Comparison of ENCODE assay signal across 19 cellular contexts in the genomic region with DNA sequence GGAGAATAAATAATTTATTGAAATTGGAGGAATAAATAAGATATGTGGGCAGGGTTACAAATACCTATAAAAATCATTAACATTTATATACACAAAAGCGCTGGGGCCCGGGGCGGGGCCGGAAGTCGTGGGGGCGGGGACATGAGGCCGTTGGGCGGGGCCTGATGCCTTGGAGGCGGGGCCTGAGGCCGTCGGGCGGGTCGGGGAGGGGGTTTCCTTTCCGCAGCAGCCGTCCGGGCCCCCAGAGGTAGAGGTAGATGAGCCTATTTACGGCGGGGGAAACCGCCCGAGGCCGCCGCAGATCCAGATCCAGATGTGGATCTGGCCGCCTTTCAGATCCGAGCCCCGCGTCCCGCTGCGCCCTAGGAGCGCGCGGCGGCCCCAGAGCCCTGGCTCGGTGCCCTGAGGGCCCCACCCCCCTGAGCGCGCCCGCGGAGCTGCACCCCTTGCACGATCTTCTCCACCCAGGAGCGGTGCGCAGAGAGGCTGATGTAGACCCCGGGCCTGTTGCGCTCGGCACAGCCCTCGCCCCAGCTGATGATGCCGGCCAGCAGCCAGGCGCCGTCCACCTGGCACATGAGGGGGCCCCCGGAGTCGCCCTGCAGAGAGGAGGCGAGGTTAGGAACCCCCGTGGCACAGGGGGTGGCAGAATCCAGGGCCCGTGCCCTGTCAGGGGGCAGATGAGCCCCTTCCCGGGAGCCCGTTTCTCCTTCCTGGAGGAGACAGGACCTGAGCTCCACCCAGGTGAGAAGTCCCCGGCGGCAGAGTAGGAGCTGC. TPM values are rescaled to one million over a fixed set of nuclear protein-coding genes. Genes with fewer than 3 reads are reported as not detected.
DNase-seq lines count a peak whose midpoint lies in the region; ATAC-seq, FAIRE-seq and TF ChIP-seq lines count a peak whose summit lies in the region.
"Had no signal": no experiment of that assay in that cellular context is flagged by ENCODE, and none has a peak within 500 bp of the region (broad histone marks: within the 10 kb centered on the region; RNA-seq: fewer than 3 reads in every experiment).

No MANE protein-coding gene starts in this region.

- H2AK9ac ChIP-seq in IMR-90 (replicated peaks; ENCODE audit: low read depth, low read length, poor library complexity) = peak overlapping the region; percentile 50

- no peak for ATAC-seq in IMR-90 (ENCODE audit: low read depth)
- ATAC-seq in activated naive CD8-positive, alpha-beta T cell treated with anti-CD3 and anti-CD28 coated beads, Interleukin-2, amount 50 U/mL, for 24 hours = no peak
- ATAC-seq: GM23338, PC-3 had no signal

- H3K27me3 Mint-ChIP-seq in activated naive CD8-positive, alpha-beta T cell treated with anti-CD3 and anti-CD28 coated beads, Interleukin-2, amount 50 U/mL, for 24 hours = peaks cover 10% of the 10 kb centered on the region
- peaks cover 22% of the 10 kb centered on the region for H3K27me3 Mint-ChIP-seq in type B pancreatic cell

- peaks cover 3% of the 10 kb centered on the region for H3K36me3 Mint-ChIP-seq in activated naive CD8-positive, alpha-beta T cell treated with anti-CD3 and anti-CD28 coated beads, Interleukin-2, amount 50 U/mL, for 24 hours (ENCODE audit: low read depth)
- H3K36me3 Mint-ChIP-seq in type B pancreatic cell = peaks cover 9% of the 10 kb centered on the region

- H4K20me1 ChIP-seq in IMR-90 (ENCODE audit: insufficient read depth, low read length) = no peaks in the 10 kb centered on the region

- peak; percentile 10 for DNase-seq in D721Med (ENCODE audit: insufficient read length, low spot score)
- no peak for DNase-seq in IMR-90
- DNase-seq in fibroblast of villous mesenchyme (ENCODE audit: low read depth) = no peak
- DNase-seq in spleen = peak; percentile 39
- no peak for DNase-seq in RCC 7860 (ENCODE audit: low spot score)
- no peak for DNase-seq in activated naive CD8-positive, alpha-beta T cell treated with anti-CD3 and anti-CD28 coated beads, Interleukin-2, amount 50 U/mL, for 24 hours
- no peak for DNase-seq in type B pancreatic cell (ENCODE audit: extremely low spot score, unreplicated experiment)
- DNase-seq: ACHN, AML-193, GF-D8, NCI-H1092 treated with DMSO at 0.1 percent for 48 hours, NCI-H2227 treated with DMSO at 0.1 percent for 48 hours, NCI-H510A treated with DMSO at 0.1 percent for 48 hours, PC-3 had no signal

- no peak overlapping the region for H3K4me3 Mint-ChIP-seq in activated naive CD8-positive, alpha-beta T cell treated with anti-CD3 and anti-CD28 coated beads, Interleukin-2, amount 50 U/mL, for 24 hours
- H3K4me3 Mint-ChIP-seq in type B pancreatic cell = no peak overlapping the region
- H3K4me3 Mint-ChIP-seq: CD14-positive monocyte, GM23338 had no signal

- no peak overlapping the region for H2BK20ac ChIP-seq in IMR-90 (ENCODE audit: low read depth, low read length)

- H3K9me3 Mint-ChIP-seq in activated naive CD8-positive, alpha-beta T cell treated with anti-CD3 and anti-CD28 coated beads, Interleukin-2, amount 50 U/mL, for 24 hours = peaks cover 10% of the 10 kb centered on the region
- H3K9me3 Mint-ChIP-seq in type B pancreatic cell = peaks cover 5% of the 10 kb centered on the region

- H3K36me3 ChIP-seq in IMR-90 (ENCODE audit: control insufficient read depth, insufficient read depth, low read length) (no peaks in the 10 kb centered on the region), spleen (no peaks in the 10 kb centered on the region)
- H3K36me3 ChIP-seq: SJSA1 had no signal

- no peaks in the 10 kb centered on the region for H3K79me1 ChIP-seq in IMR-90 (ENCODE audit: low read depth in 1 of 2, low read length in 2 of 2)

- H3K14ac ChIP-seq in IMR-90 (replicated peaks; ENCODE audit: low read depth, low read length) = no peak overlapping the region

- H4K8ac ChIP-seq in IMR-90 (ENCODE audit: low read depth in 2 of 2, low read length in 2 of 2) = no peak overlapping the region

- no peak overlapping the region for H3K18ac ChIP-seq in IMR-90 (ENCODE audit: low read depth, low read length)

- no peak overlapping the region for H3K4me2 ChIP-seq in IMR-90 (ENCODE audit: low read depth, low read length)
- H3K4me2 ChIP-seq: GM23338 had no signal

- no peak overlapping the region for H3K27ac Mint-ChIP-seq in activated naive CD8-positive, alpha-beta T cell treated with anti-CD3 and anti-CD28 coated beads, Interleukin-2, amount 50 U/mL, for 24 hours
- no peak overlapping the region for H3K27ac Mint-ChIP-seq in type B pancreatic cell
- H3K27ac Mint-ChIP-seq: CD14-positive monocyte, GM23338 had no signal

- H2AK5ac ChIP-seq in IMR-90 (ENCODE audit: low read depth, low read length) = no peak overlapping the region

- in situ Hi-C loops in IMR-90 (cut with MboI; ENCODE audit: low sequenced_read_pairs) = no loop called here

- peak overlapping the region; percentile 49 for H2AFZ ChIP-seq in IMR-90 (replicated peaks; ENCODE audit: low read length, poor library complexity)
- H2AFZ ChIP-seq: GM23338 had no signal

- H3K4ac ChIP-seq in IMR-90 (ENCODE audit: low read depth, low read length) = no peak overlapping the region

- no peaks in the 10 kb centered on the region for H3K9me1 ChIP-seq in IMR-90 (ENCODE audit: insufficient read depth, low read length)

- no peak for TF ChIP-seq RAD21 in IMR-90 (IDR thresholded peaks at IDR 0.05; ENCODE audit: low read length)

- CTCF ChIA-PET in IMR-90 (lab: Yijun Ruan, JAX) = interaction anchor here (1.2 kb wide), 1 partner anchor 15 kb away, joined by 3 read pairs; no protein-coding TSS in a partner anchor

- TF ChIP-seq CTCF in D721Med (IDR thresholded peaks at IDR 0.05; ENCODE audit: insufficient read depth, missing control alignments) (no peak), IMR-90 (conservative IDR thresholded peaks at IDR 0.05; ENCODE audit: low read depth, low read length) (no peak), fibroblast of villous mesenchyme (IDR thresholded peaks at IDR 0.05; ENCODE audit: insufficient read depth, low read depth, low read length) (no peak), spleen (IDR thresholded peaks at IDR 0.05 in 8 of 11, conservative IDR thresholded peaks at IDR 0.05 in 3 of 11) (no peak), type B pancreatic cell (conservative IDR thresholded peaks at IDR 0.05) (no peak)

- dilution Hi-C loops in IMR-90 (cut with HindIII; ENCODE audit: low sequenced_read_pairs, unreplicated experiment) = no loop called here

- H4K91ac ChIP-seq in IMR-90 (ENCODE audit: insufficient read depth, low read depth, low read length) = no peak overlapping the region

- H3K4me1 ChIP-seq in IMR-90 (ENCODE audit: control insufficient read depth, insufficient read depth, low read length) = 0 out of 2 replicates have a peak, but pooled peaks cover 2% of the 10 kb centered on the region
- peaks cover 0 to 8% (median 6%) of the 10 kb centered on the region in 6 donors for H3K4me1 ChIP-seq in spleen

- POLR2A ChIA-PET in IMR-90 (lab: Charles Lee; ENCODE audit: unreplicated experiment) = no interaction called here

- H3K4me1 Mint-ChIP-seq in activated naive CD8-positive, alpha-beta T cell treated with anti-CD3 and anti-CD28 coated beads, Interleukin-2, amount 50 U/mL, for 24 hours = peaks cover 5% of the 10 kb centered on the region
- no peaks in the 10 kb centered on the region for H3K4me1 Mint-ChIP-seq in type B pancreatic cell (ENCODE audit: unreplicated experiment)

- intact Hi-C loops in IMR-90 (cut with micrococcal nuclease) (no loop called here), spleen (cut with DNase I; ENCODE audit: low total_unique reads) (no loop called here)

- H4K5ac ChIP-seq in IMR-90 (ENCODE audit: low read depth, low read length) = no peak overlapping the region

- H2BK120ac ChIP-seq in IMR-90 (ENCODE audit: low read depth, low read length) = no peak overlapping the region

- no peak overlapping the region for H2BK15ac ChIP-seq in IMR-90 (ENCODE audit: low read depth, low read length)

- BruUV-seq in IMR-90 (replicated peaks; lab: Mats Ljungman, UMichigan) = no TSS peak

- H3K27me3 ChIP-seq in IMR-90 (ENCODE audit: control insufficient read depth, insufficient read depth, low read length) (peaks cover 18% of the 10 kb centered on the region), spleen (replicated peaks in 1 of 7) (peaks cover 0 to 75% (median 11%) of the 10 kb centered on the region in 7 donors)

- H3K4me3 ChIP-seq in IMR-90 (ENCODE audit: insufficient read depth, low read depth, low read length) (no peak overlapping the region), fibroblast of villous mesenchyme (ENCODE audit: low read depth, low read length) (peak overlapping the region; percentile 5), spleen (no peak overlapping the region)
- H3K4me3 ChIP-seq: GM23338, SJSA1 had no signal

- H3K27ac ChIP-seq in IMR-90 (ENCODE audit: insufficient read depth, low read length) (no peak overlapping the region), spleen (no peak overlapping the region)
- H3K27ac ChIP-seq: SJSA1 had no signal

- no peak overlapping the region for H3K56ac ChIP-seq in IMR-90 (ENCODE audit: extremely low read depth, insufficient read depth, low read length)

- H2BK5ac ChIP-seq in IMR-90 (ENCODE audit: low read depth, low read length, poor library complexity, severe bottlenecking) = no peak overlapping the region

- TF ChIP-seq POLR2A in IMR-90 (IDR thresholded peaks at IDR 0.05; ENCODE audit: low read depth, low read length) (no peak), spleen (IDR thresholded peaks at IDR 0.05) (no peak)

- no peak overlapping the region for H3K23ac ChIP-seq in IMR-90 (ENCODE audit: low read depth, low read length)

- H3K9me3 ChIP-seq in IMR-90 (ENCODE audit: control insufficient read depth, insufficient read depth, low read length) = peaks cover 5% of the 10 kb centered on the region
- H3K9me3 ChIP-seq in spleen = peaks cover 0 to 23% (median 14%) of the 10 kb centered on the region in 8 donors

- FAIRE-seq in D721Med (lab: Jason Lieb, UNC) = no peak
- no peak for FAIRE-seq in RCC 7860 (lab: Jason Lieb, UNC)
- FAIRE-seq: GM19239 had no signal

- no peak overlapping the region for H3K9ac ChIP-seq in IMR-90 (ENCODE audit: low read depth, low read length)

- WGBS in IMR-90 (ENCODE audit: extremely low coverage in 2 of 2, insufficient read length in 1 of 2), 2 experiments = 48% methylated on average over 19 of the region's 56 CpGs; no CpG with 5 or more reads in 1 of the 2 experiments
- WGBS in spleen, 5 donors = 51 to 60% (median 53%) methylated on average over 34 to 56 of the region's 56 CpGs

RNA-seq across cellular contexts. Expression of gene PRSS22, which starts 5.1 kb away (rescaled TPM):
- total RNA-seq in IMR-90 (2012; rRNA removed) = not detected in 2 replicates
- polyA plus RNA-seq in IMR-90 (2012; rRNA removed) = not detected in 2 replicates
- polyA plus RNA-seq in IMR-90 (2012; cell fraction: cytosol; rRNA removed) = 0.03 and 0.42 TPM in 2 replicates
- 0.63 and 1.1 TPM in 2 replicates for polyA plus RNA-seq in IMR-90 (2012; cell fraction: nucleus; rRNA removed; ENCODE audit: low replicate concordance)
- total RNA-seq in fibroblast of villous mesenchyme = not detected in 2 replicates
- under 1 TPM in 1 of 7 donors, not detected in 6; 0.60 TPM for total RNA-seq in spleen
- polyA plus RNA-seq in spleen = under 1 TPM in 2 of 3 donors, not detected in 1; 0.19 to 0.33 TPM
- total RNA-seq in type B pancreatic cell (ENCODE audit: low replicate concordance) = 42.5 and 56.8 TPM in 2 replicates
- total RNA-seq: SJSA1 had no signal
- polyA plus RNA-seq: CD14-positive monocyte had no signal

RNA-seq across cellular contexts. Expression of gene ZG16B, which starts 22.8 kb away (rescaled TPM):
- total RNA-seq in IMR-90 (2012; rRNA removed) (0.28 and 0.54 TPM in 2 replicates), fibroblast of villous mesenchyme (0.64 and 0.86 TPM in 2 replicates), spleen (1 to 10 TPM in 5 of 7 donors, under 1 TPM in 1, not detected in 1; 0.79 to 3.8 (median 1.5) TPM), type B pancreatic cell (ENCODE audit: low replicate concordance) (1.5 and 1.7 TPM in 2 replicates)
- polyA plus RNA-seq in IMR-90 (2012; rRNA removed) (0.46 and 0.65 TPM in 2 replicates), spleen (1 to 10 TPM in 2 of 3 donors, under 1 TPM in 1; 0.73 to 1.6 (median 1.5) TPM)
- 0.34 and 0.63 TPM in 2 replicates for polyA plus RNA-seq in IMR-90 (2012; cell fraction: cytosol; rRNA removed)
- 0.33 and 0.70 TPM in 2 replicates for polyA plus RNA-seq in IMR-90 (2012; cell fraction: nucleus; rRNA removed; ENCODE audit: low replicate concordance)
- total RNA-seq: GM23338 had no signal
- polyA plus RNA-seq: GM23338 had no signal

RNA-seq across cellular contexts. Expression of gene FLYWCH2, which starts 30.1 kb away (rescaled TPM):
- total RNA-seq in IMR-90 (2012; rRNA removed) (42.3 and 48.9 TPM in 2 replicates), fibroblast of villous mesenchyme (47.1 and 62.5 TPM in 2 replicates), spleen (10 to 100 TPM; 27.5 to 98.6 (median 48.4) TPM), type B pancreatic cell (ENCODE audit: low replicate concordance) (43.1 and 45.9 TPM in 2 replicates)
- polyA plus RNA-seq in IMR-90 (2012; rRNA removed) (66.3 and 77.2 TPM in 2 replicates), spleen (10 to 100 TPM; 31.6 to 62.6 (median 49.5) TPM)
- polyA plus RNA-seq in IMR-90 (2012; cell fraction: cytosol; rRNA removed) = 131 and 168 TPM in 2 replicates
- polyA plus RNA-seq in IMR-90 (2012; cell fraction: nucleus; rRNA removed; ENCODE audit: low replicate concordance) = 22.4 and 65.5 TPM in 2 replicates

RNA-seq across cellular contexts. Expression of gene PRSS21, which starts 35.9 kb away (rescaled TPM):
- total RNA-seq in IMR-90 (2012; rRNA removed) (not detected in 2 replicates), fibroblast of villous mesenchyme (0.32 and 0.43 TPM in 2 replicates), spleen (1 to 10 TPM in 6 of 7 donors, under 1 TPM in 1; 0.81 to 4.9 (median 1.5) TPM), type B pancreatic cell (ENCODE audit: low replicate concordance) (not detected in 2 replicates)
- polyA plus RNA-seq in IMR-90 (2012; rRNA removed) (0.21 and 0.47 TPM in 2 replicates), spleen (1 to 10 TPM in 2 of 3 donors, under 1 TPM in 1; 0.49 to 3.4 (median 1.8) TPM)
- 0.26 and 0.41 TPM in 2 replicates for polyA plus RNA-seq in IMR-90 (2012; cell fraction: cytosol; rRNA removed)
- 0.57 and 0.59 TPM in 2 replicates for polyA plus RNA-seq in IMR-90 (2012; cell fraction: nucleus; rRNA removed; ENCODE audit: low replicate concordance)
- total RNA-seq: Daoy, PC-3, SJSA1 had no signal

RNA-seq across cellular contexts. Expression of gene PRSS41, which starts 54.6 kb away (rescaled TPM):
- not detected in 2 replicates for total RNA-seq in IMR-90 (2012; rRNA removed)
- polyA plus RNA-seq in IMR-90 (2012; rRNA removed) = not detected in 2 replicates
- not detected in 2 replicates for polyA plus RNA-seq in IMR-90 (2012; cell fraction: cytosol; rRNA removed)
- polyA plus RNA-seq in IMR-90 (2012; cell fraction: nucleus; rRNA removed; ENCODE audit: low replicate concordance) = not detected in 2 replicates
- not detected in 2 replicates for total RNA-seq in fibroblast of villous mesenchyme
- not detected for total RNA-seq in spleen
- polyA plus RNA-seq in spleen = not detected
- total RNA-seq in type B pancreatic cell (ENCODE audit: low replicate concordance) = not detected in 2 replicates
- total RNA-seq: Daoy, GM23338, PC-3, SJSA1 had no signal
- polyA plus RNA-seq: CD14-positive monocyte, GM23338 had no signal

Comparison
In these comparisons a context has a peak if more than half of its experiments do, and no peak if none do; other contexts are left out.
1. DNase-seq: peak in D721Med (single experiment) and spleen (single experiment); none in IMR-90 (single experiment), fibroblast of villous mesenchyme (single experiment), RCC 7860 (single experiment), activated naive CD8-positive, alpha-beta T cell treated with anti-CD3 and anti-CD28 coated beads, Interleukin-2, amount 50 U/mL, for 24 hours (single experiment) and type B pancreatic cell (single experiment).
2. RNA of gene PRSS22, which starts 5.1 kb away (total RNA-seq): 42.5 to 56.8 TPM in type B pancreatic cell; not detected in IMR-90, not detected in fibroblast of villous mesenchyme and 0.60 TPM in spleen; every median in the first group is over 10 times any median in the second.